ENCODE assay signal across 11 cellular contexts in the genomic region with DNA sequence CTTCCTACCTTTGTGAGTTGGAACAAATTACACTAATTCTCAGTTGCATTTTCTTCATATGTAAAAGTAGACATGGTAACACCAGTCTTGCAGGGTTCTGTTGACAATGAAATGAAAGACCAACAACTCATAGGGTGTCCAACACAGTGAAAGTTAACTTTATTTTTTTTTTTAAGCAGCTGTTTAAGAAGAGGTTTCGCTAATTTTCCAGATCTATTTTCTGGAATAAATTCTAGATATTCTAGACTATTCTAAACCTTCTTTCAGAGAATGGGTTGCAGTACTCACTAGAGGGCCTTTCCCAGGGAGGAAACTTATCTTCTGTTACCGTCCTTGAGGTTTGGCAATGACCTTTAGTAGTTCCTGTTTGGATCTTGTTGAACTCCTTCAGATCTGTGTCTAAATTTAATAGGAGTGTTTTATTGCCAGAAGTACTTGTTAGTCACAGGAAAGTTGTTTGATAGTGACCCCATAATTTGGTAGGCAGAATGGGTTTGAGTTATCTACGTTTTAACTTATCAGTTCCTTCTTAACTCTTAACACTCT. TPM values are rescaled to one million over a fixed set of nuclear protein-coding genes. Genes with fewer than 3 reads are reported as not detected.
DNase-seq lines count a peak whose midpoint lies in the region; ATAC-seq and TF ChIP-seq lines count a peak whose summit lies in the region.
"Had no signal": no experiment of that assay in that cellular context is flagged by ENCODE, and none has a peak within 500 bp of the region (broad histone marks: within the 10 kb centered on the region; RNA-seq: fewer than 3 reads in every experiment).

No MANE protein-coding gene starts in this region.

- TF ChIP-seq EP300 in esophagus muscularis mucosa (IDR thresholded peaks at IDR 0.05): no peak

- H3F3A ChIP-seq in PC-9 (ENCODE audit: insufficient read depth, low read depth): no peaks in the 10 kb centered on the region

- CTCF ChIA-PET in PC-9 (lab: Charles Lee): interaction anchor here (1.1 kb wide), 1 partner anchor 150 kb away, joined by 3 read pairs; no protein-coding TSS in a partner anchor

- TF ChIP-seq POLR2A in esophagus muscularis mucosa (IDR thresholded peaks at IDR 0.05; ENCODE audit: low read depth) (no peak), gastrocnemius medialis (IDR thresholded peaks at IDR 0.05) (no peak)

- H3K27me3 ChIP-seq in PC-9 (ENCODE audit: insufficient read depth, low read depth) (no peaks in the 10 kb centered on the region), esophagus muscularis mucosa (no peaks in the 10 kb centered on the region), gastrocnemius medialis (no peaks in the 10 kb centered on the region)

- BruUV-seq in PC-9 (replicated peaks; lab: Mats Ljungman, UMichigan): no TSS peak

- peak in 1 of 2 donors; percentile 45 for ATAC-seq in gastrocnemius medialis

- no peaks in the 10 kb centered on the region for H3K79me2 ChIP-seq in PC-9 (ENCODE audit: low read depth)

- 0 out of 2 replicates have a peak overlapping the region, but pooled peaks have one; percentile 23 for H3K4me2 ChIP-seq in PC-9

- POLR2A ChIA-PET in PC-9 (lab: Charles Lee; ENCODE audit: unreplicated experiment): no interaction called here

- H3K4me3 ChIP-seq in PC-9 (no peak overlapping the region), esophagus muscularis mucosa (no peak overlapping the region), gastrocnemius medialis (no peak overlapping the region)

- H3K27ac ChIP-seq in PC-9: no peak overlapping the region
- H3K27ac ChIP-seq in esophagus muscularis mucosa (replicated peaks in 1 of 4): peak overlapping the region; percentile 8 to 60 (median 42)
- peak overlapping the region; percentile 13 to 62 (median 46) for H3K27ac ChIP-seq in gastrocnemius medialis

- TF ChIP-seq CTCF in PC-9 (conservative IDR thresholded peaks at IDR 0.05) (no peak), esophagus muscularis mucosa (IDR thresholded peaks at IDR 0.05) (no peak), gastrocnemius medialis (IDR thresholded peaks at IDR 0.05 in 4 of 5, conservative IDR thresholded peaks at IDR 0.05 in 1 of 5) (no peak)

- 42% methylated on average over 3 of the region's 3 CpGs for WGBS in esophagus muscularis mucosa

- H3K4me1 ChIP-seq in PC-9 (replicated peaks; ENCODE audit: insufficient read depth) (peaks cover 32% of the 10 kb centered on the region), esophagus muscularis mucosa (peaks cover 35 to 65% (median 48%) of the 10 kb centered on the region in 4 donors), gastrocnemius medialis (peaks cover 27 to 41% of the 10 kb centered on the region in 2 donors)

- no peaks in the 10 kb centered on the region for H3K36me3 ChIP-seq in PC-9 (ENCODE audit: low read depth)
- no peaks in the 10 kb centered on the region for H3K36me3 ChIP-seq in esophagus muscularis mucosa
- H3K36me3 ChIP-seq in gastrocnemius medialis: no peaks in the 10 kb centered on the region

- no peaks in the 10 kb centered on the region for H4K20me1 ChIP-seq in PC-9 (ENCODE audit: insufficient read depth)

- H3K9me3 ChIP-seq in PC-9 (ENCODE audit: insufficient read depth, low read depth) (no peaks in the 10 kb centered on the region), esophagus muscularis mucosa (no peaks in the 10 kb centered on the region), gastrocnemius medialis (no peaks in the 10 kb centered on the region)

- intact Hi-C loops in PC-9 (cut with micrococcal nuclease; ENCODE audit: unreplicated experiment): loop anchor here (10.0 kb wide), 2 partner anchors 309 to 611 kb away; no protein-coding TSS in a partner anchor
- intact Hi-C loops in esophagus muscularis mucosa (cut with DNase I): loop anchor here (5.0 to 10.0 kb wide), 3 partner anchors 41 to 376 kb away; a partner anchor contains a TSS
- intact Hi-C loops in gastrocnemius medialis (cut with DNase I; ENCODE audit: low total_unique reads): loop anchor here (1.0 to 5.0 kb wide), 3 partner anchors 149 to 421 kb away; no protein-coding TSS in a partner anchor

- in situ Hi-C loops in gastrocnemius medialis (cut with MboI; ENCODE audit: low sequenced_read_pairs in 4 of 4): loop anchor here (5.0 to 25.0 kb wide), 6 partner anchors 149 to 419 kb away; a partner anchor contains a TSS
- in situ Hi-C loops in G401 (cut with HindIII; ENCODE audit: low sequenced_read_pairs): no loop called here

- DNase-seq in H4 (ENCODE audit: low spot score) (peak; percentile 25), PC-9 (no peak), esophagus muscularis mucosa (ENCODE audit: extremely low spot score) (no peak), gastrocnemius medialis (no peak), cerebellar nuclear complex (lab: John Stamatoyannopoulos, UW) (no peak), retina (no peak), G401 (ENCODE audit: low spot score) (no peak)
- no peak for DNase-seq in activated effector memory CD4-positive, alpha-beta T cell treated with Interleukin-2 at 50 U/mL for 16 hours
- DNase-seq: activated CD8-positive, alpha-beta memory T cell treated with anti-CD3 and anti-CD28 coated beads, Interleukin-2, amount 10 ng/mL, durations not matched to agents 7 days and 5 days had no signal

- no peak overlapping the region for H2AFZ ChIP-seq in PC-9

- H3K9me2 ChIP-seq in PC-9 (ENCODE audit: insufficient read depth): no peaks in the 10 kb centered on the region

RNA-seq across cellular contexts. Expression of a gene that starts 2.8 kb away (rescaled TPM):
- not detected in 2 replicates for total RNA-seq in H4 (2014; rRNA removed; shearing (Covaris generic))
- total RNA-seq in PC-9 (2021) (not detected in 2 replicates), esophagus muscularis mucosa (1 to 10 TPM in 3 of 4 donors, under 1 TPM in 1; 0.83 to 2.7 (median 1.9) TPM), gastrocnemius medialis (1 to 10 TPM in 2 of 4 donors, under 1 TPM in 2; 0.44 to 1.6 (median 1.3) TPM)
- total RNA-seq in G401 (2014; rRNA removed; shearing (Covaris generic)): not detected in 2 replicates
- total RNA-seq: activated CD8-positive, alpha-beta memory T cell treated with anti-CD3 and anti-CD28 coated beads, Interleukin-2, amount 10 ng/mL, durations not matched to agents 7 days and 5 days; Daoy; T-helper 2 cell treated with Interferon-gamma antibody and Interleukin-4, amounts not matched to agents 100 ng/mL and 5 ng/mL, for 36 hours had no signal

RNA-seq across cellular contexts. Expression of a gene that starts 32.1 kb away (rescaled TPM):
- not detected in 2 replicates for total RNA-seq in H4 (2014; rRNA removed; shearing (Covaris generic))
- total RNA-seq in PC-9 (2021) (not detected in 2 replicates), esophagus muscularis mucosa (under 1 TPM in 1 of 4 donors, not detected in 3; 0.23 TPM), gastrocnemius medialis (under 1 TPM in 1 of 4 donors, not detected in 3; 0.12 TPM)
- not detected in 2 replicates for total RNA-seq in G401 (2014; rRNA removed; shearing (Covaris generic))
- total RNA-seq: activated CD8-positive, alpha-beta memory T cell treated with anti-CD3 and anti-CD28 coated beads, Interleukin-2, amount 10 ng/mL, durations not matched to agents 7 days and 5 days; T-helper 2 cell treated with Interferon-gamma antibody and Interleukin-4, amounts not matched to agents 100 ng/mL and 5 ng/mL, for 36 hours had no signal

RNA-seq across cellular contexts. Expression of a gene that starts 39.5 kb away (rescaled TPM):
- 40.0 and 42.8 TPM in 2 replicates for total RNA-seq in H4 (2014; rRNA removed; shearing (Covaris generic))
- total RNA-seq in PC-9 (2021): 79.8 and 89.3 TPM in 2 replicates
- total RNA-seq in esophagus muscularis mucosa: 100 to 1,000 TPM; 604 to 929 (median 711) TPM
- total RNA-seq in gastrocnemius medialis: 10 to 100 TPM; 32.4 to 67.3 (median 47.1) TPM
- total RNA-seq in G401 (2014; rRNA removed; shearing (Covaris generic)): not detected in 2 replicates
- total RNA-seq: activated CD8-positive, alpha-beta memory T cell treated with anti-CD3 and anti-CD28 coated beads, Interleukin-2, amount 10 ng/mL, durations not matched to agents 7 days and 5 days; T-helper 2 cell treated with Interferon-gamma antibody and Interleukin-4, amounts not matched to agents 100 ng/mL and 5 ng/mL, for 36 hours had no signal

RNA-seq across cellular contexts. Expression of a gene that starts 42.6 kb away (rescaled TPM):
- total RNA-seq in H4 (2014; rRNA removed; shearing (Covaris generic)): 1.2 and 2.8 TPM in 2 replicates
- total RNA-seq in PC-9 (2021) (3.3 and 4.0 TPM in 2 replicates), esophagus muscularis mucosa (1 to 10 TPM in 2 of 4 donors, under 1 TPM in 2; 0.66 to 2.1 (median 1.1) TPM), gastrocnemius medialis (1 to 10 TPM in 1 of 4 donors, under 1 TPM in 1, not detected in 2; 0.33 to 3.8 TPM)
- 1.6 and 2.6 TPM in 2 replicates for total RNA-seq in G401 (2014; rRNA removed; shearing (Covaris generic))

RNA-seq across cellular contexts. Expression of a gene that starts 42.8 kb away (rescaled TPM):
- total RNA-seq in H4 (2014; rRNA removed; shearing (Covaris generic)): 21.3 and 35.5 TPM in 2 replicates
- total RNA-seq in PC-9 (2021) (65.8 and 124 TPM in 2 replicates), esophagus muscularis mucosa (10 to 100 TPM; 18.2 to 25.7 (median 19.1) TPM), gastrocnemius medialis (10 to 100 TPM; 20.2 to 39.5 (median 28.4) TPM)
- 17.8 and 18.4 TPM in 2 replicates for total RNA-seq in G401 (2014; rRNA removed; shearing (Covaris generic))

Comparison
In these comparisons a context has a peak if more than half of its experiments do, and no peak if none do; other contexts are left out.
1. RNA of a gene that starts 39.5 kb away (total RNA-seq): 604 to 929 TPM in esophagus muscularis mucosa, 79.8 to 89.3 TPM in PC-9, 32.4 to 67.3 TPM in gastrocnemius medialis and 40.0 to 42.8 TPM in H4; not detected in G401; every median in the first group is over 10 times any median in the second.